In genomic region chr10:86862786-86863185, GRCh38 we compare ENCODE assay signal across 21 cellular contexts.
DNase-seq lines count a peak whose midpoint lies in the region; ATAC-seq and TF ChIP-seq lines count a peak whose summit lies in the region.
"Had no signal": no experiment of that assay in that cellular context is flagged by ENCODE, and none has a peak within 500 bp of the region (broad histone marks: within the 10 kb centered on the region; RNA-seq: fewer than 3 reads in every experiment).

No MANE protein-coding gene starts in this region.

- H3K9ac ChIP-seq in HUES48 (ENCODE audit: low read depth, low read length) (0 out of 2 replicates have a peak overlapping the region, but pooled peaks have one; percentile 6), skeletal muscle tissue (ENCODE audit: low read depth in 1 of 3, low read length in 3 of 3) (no peak overlapping the region)
- H3K9ac ChIP-seq: GM23248 had no signal

- peaks cover 62% of the 10 kb centered on the region for H3K4me1 ChIP-seq in HUES48 (ENCODE audit: control insufficient read depth, insufficient read depth, low read length)
- H3K4me1 ChIP-seq in ascending aorta: peaks cover 0 to 18% of the 10 kb centered on the region in 2 donors
- H3K4me1 ChIP-seq in skeletal muscle tissue (ENCODE audit: control insufficient read depth in 3 of 3, insufficient read depth in 3 of 3, low read length in 3 of 3): peaks cover 6 to 13% (median 10%) of the 10 kb centered on the region in 3 donors

- intact Hi-C loops in ascending aorta (cut with DNase I): no loop called here

- H3K36me3 ChIP-seq in HUES48 (ENCODE audit: control insufficient read depth, insufficient read depth, low read length) (peaks cover 8% of the 10 kb centered on the region), ascending aorta (no peaks in the 10 kb centered on the region), skeletal muscle tissue (ENCODE audit: control insufficient read depth in 3 of 3, insufficient read depth in 3 of 3, low read length in 3 of 3) (no peaks in the 10 kb centered on the region)

- no peak for TF ChIP-seq POLR2A in GM18505 (IDR thresholded peaks at IDR 0.05; ENCODE audit: borderline replicate concordance, extremely low read depth, insufficient read depth, insufficient read length)

- ATAC-seq in GM18505 (IDR thresholded peaks at IDR 0.05; ENCODE audit: unreplicated experiment) (no peak), HG03521 (IDR thresholded peaks at IDR 0.05; ENCODE audit: unreplicated experiment) (no peak)
- ATAC-seq: sciatic nerve had no signal

- DNase-seq in ascending aorta (ENCODE audit: low spot score in 2 of 2) (no peak), left kidney (ENCODE audit: low read depth, low spot score) (peak; percentile 53), NAMALWA (ENCODE audit: low spot score) (no peak), Ammon's horn (ENCODE audit: low spot score) (no peak)
- DNase-seq: activated CD4-positive, CD25-positive, alpha-beta regulatory T cell treated with anti-CD3 and anti-CD28 coated beads, Interleukin-2, amount 50 U/mL, for 72 hours; activated naive CD4-positive, alpha-beta T cell treated with anti-CD3 and anti-CD28 coated beads, Interleukin-2, amount 10 ng/mL, durations not matched to agents 7 days and 5 days; activated T-cell treated with anti-CD3 and anti-CD28 coated beads, Interleukin-2, amount 50 U/mL, for 48 hours; CD4-positive, alpha-beta memory T cell; DMS79 treated with DMSO at 0.1 percent for 48 hours; effector memory CD4-positive, alpha-beta T cell; GM23248; Kasumi-1; NCI-H1092 treated with DMSO at 0.1 percent for 48 hours; NCI-H524; T1000 had no signal

- H3K27me3 ChIP-seq in HUES48 (ENCODE audit: control insufficient read depth, insufficient read depth, low read length) (no peaks in the 10 kb centered on the region), ascending aorta (no peaks in the 10 kb centered on the region), skeletal muscle tissue (ENCODE audit: control insufficient read depth in 3 of 3, insufficient read depth in 3 of 3, low read length in 3 of 3) (no peaks in the 10 kb centered on the region)

- H3K9me3 ChIP-seq in HUES48 (ENCODE audit: control insufficient read depth, insufficient read depth, low read length) (no peaks in the 10 kb centered on the region), ascending aorta (no peaks in the 10 kb centered on the region), skeletal muscle tissue (ENCODE audit: control insufficient read depth in 3 of 3, low read length in 3 of 3) (no peaks in the 10 kb centered on the region)

- H3K4me3 ChIP-seq in HUES48 (ENCODE audit: low read depth, low read length) (no peak overlapping the region), ascending aorta (no peak overlapping the region), skeletal muscle tissue (ENCODE audit: low read length in 3 of 3) (no peak overlapping the region)
- H3K4me3 ChIP-seq: GM23248, lung had no signal

- TF ChIP-seq CTCF in ascending aorta (IDR thresholded peaks at IDR 0.05): no peak

- peak overlapping the region; percentile 96 for H3K27ac ChIP-seq in HUES48 (ENCODE audit: low read depth, low read length)
- H3K27ac ChIP-seq in ascending aorta: peak overlapping the region; percentile 57 to 73
- H3K27ac ChIP-seq in skeletal muscle tissue (ENCODE audit: low read depth, low read length): peak overlapping the region; percentile 17
- H3K27ac ChIP-seq: GM23248 had no signal

Comparison
In these comparisons a context has a peak if more than half of its experiments do, and no peak if none do; other contexts are left out.
1. H3K27ac ChIP-seq: peak in every context shown above with its lines; median percentile 96 in HUES48; 65 in ascending aorta; 17 in skeletal muscle tissue.